ENCODE assay signal across 1 cellular context in genomic region chr12:132710422-132711168, GRCh38.
A peak's percentile ranks its signal among the peaks of the same experiment; 100 is the strongest.
TF ChIP-seq lines count a peak whose summit lies in the region.

PGAM5 (plus strand) TSS chr12:132710842; CDS start chr12:132710877, 35 bp downstream.

TF ChIP-seq in HepG2, 621 proteins besides CTCF, POLR2A, EP300 and RAD21 (continued from another document):
- peak; percentile 44; the same call in 1 of the 2 replicates for TF ChIP-seq ZNF280D (CRISPR knock-in tag; IDR thresholded peaks at IDR 0.05)
- TF ChIP-seq NRL (CRISPR knock-in tag; IDR thresholded peaks at IDR 0.05; ENCODE audit: borderline replicate concordance) = peak; percentile 95
- TF ChIP-seq SIX1 (CRISPR knock-in tag; IDR thresholded peaks at IDR 0.05; ENCODE audit: borderline replicate concordance) = 0 out of 2 replicates have a peak, but pooled peaks have one; percentile 32
- no peak for TF ChIP-seq ZFP37 (CRISPR knock-in tag; IDR thresholded peaks at IDR 0.05; ENCODE audit: borderline replicate concordance)
- peak; percentile 67 for TF ChIP-seq ARID5B (CRISPR knock-in tag; IDR thresholded peaks at IDR 0.05)
- TF ChIP-seq, protein P1, sequence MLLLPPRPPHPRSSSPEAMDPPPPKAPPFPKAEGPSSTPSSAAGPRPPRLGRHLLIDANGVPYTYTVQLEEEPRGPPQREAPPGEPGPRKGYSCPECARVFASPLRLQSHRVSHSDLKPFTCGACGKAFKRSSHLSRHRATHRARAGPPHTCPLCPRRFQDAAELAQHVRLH (CRISPR knock-in tag; IDR thresholded peaks at IDR 0.05; ENCODE audit: borderline replicate concordance, low read depth) = no peak; the same call in none of the 2 replicates
- 0 out of 2 replicates have a peak, but pooled peaks have one; percentile 81 for TF ChIP-seq KLF9 (CRISPR knock-in tag; IDR thresholded peaks at IDR 0.05; ENCODE audit: low read depth)
- no peak; the same call in none of the 2 replicates for TF ChIP-seq PAXIP1 (CRISPR knock-in tag; conservative IDR thresholded peaks at IDR 0.05)
- TF ChIP-seq REPIN1 (CRISPR knock-in tag; IDR thresholded peaks at IDR 0.05; ENCODE audit: borderline replicate concordance, low read depth) = peak; percentile 78
- no peak for TF ChIP-seq NPAS2 (CRISPR knock-in tag; IDR thresholded peaks at IDR 0.05; ENCODE audit: borderline replicate concordance)
- TF ChIP-seq ZNF460 (CRISPR knock-in tag; IDR thresholded peaks at IDR 0.05; ENCODE audit: borderline replicate concordance) = peak; percentile 29; the same call in 1 of the 2 replicates
- TF ChIP-seq ZNF34 (CRISPR knock-in tag; IDR thresholded peaks at IDR 0.05; ENCODE audit: borderline replicate concordance) = 0 out of 2 replicates have a peak, but pooled peaks have one; percentile 38
- peak; percentile 95 for TF ChIP-seq KLF6 (CRISPR knock-in tag; IDR thresholded peaks at IDR 0.05)
- peak; percentile 39 for TF ChIP-seq NFYC (CRISPR knock-in tag; IDR thresholded peaks at IDR 0.05)
- TF ChIP-seq MXD4 (CRISPR knock-in tag; IDR thresholded peaks at IDR 0.05) = peak; percentile 91
- TF ChIP-seq POLR2AphosphoS2 (IDR thresholded peaks at IDR 0.05; ENCODE audit: low read depth, low read length) = no peak
- peak; percentile 83 for TF ChIP-seq YY1 (IDR thresholded peaks at IDR 0.05; ENCODE audit: insufficient read depth, insufficient replicate concordance, low read depth, low read length)
- peak; percentile 63; the same call in 1 of the 2 replicates for TF ChIP-seq ZNF160 (CRISPR knock-in tag; IDR thresholded peaks at IDR 0.05)
- peak; percentile 96; the same call in 1 of the 3 replicates for TF ChIP-seq MXI1 (IDR thresholded peaks at IDR 0.05; ENCODE audit: borderline replicate concordance, low read depth, low read length)
- TF ChIP-seq SUZ12 (IDR thresholded peaks at IDR 0.05; ENCODE audit: low read depth, low read length) = no peak
- TF ChIP-seq ZNF782 (CRISPR knock-in tag; IDR thresholded peaks at IDR 0.05; ENCODE audit: borderline replicate concordance) = peak; percentile 79; the same call in 1 of the 2 replicates
- no peak for TF ChIP-seq RFX3 (CRISPR knock-in tag; IDR thresholded peaks at IDR 0.05)
- no peak for TF ChIP-seq FIP1L1 (IDR thresholded peaks at IDR 0.05; ENCODE audit: borderline replicate concordance, insufficient read depth, low read depth, low read length)
- TF ChIP-seq SNAI1 (CRISPR knock-in tag; IDR thresholded peaks at IDR 0.05; ENCODE audit: borderline replicate concordance) = 0 out of 2 replicates have a peak, but pooled peaks have one; percentile 77
- no peak for TF ChIP-seq NFKBIZ (CRISPR knock-in tag; IDR thresholded peaks at IDR 0.05)
